In genomic region chr2:72919414-72920316, GRCh38 we compare ENCODE assay signal across 11 cellular contexts. TPM values are rescaled to one million over a fixed set of nuclear protein-coding genes. Genes with fewer than 3 reads are reported as not detected.
A peak's percentile ranks its signal among the peaks of the same experiment; 100 is the strongest.
DNase-seq lines count a peak whose midpoint lies in the region; ATAC-seq, FAIRE-seq and TF ChIP-seq lines count a peak whose summit lies in the region.
"Had no signal": no experiment of that assay in that cellular context is flagged by ENCODE, and none has a peak within 500 bp of the region (broad histone marks: within the 10 kb centered on the region; RNA-seq: fewer than 3 reads in every experiment).

No MANE protein-coding gene starts in this region.

- FAIRE-seq in urothelium cell line (lab: Jason Lieb, UNC), result no peak

- WGBS in spleen, 5 donors, result 7 to 11% (median 7%) methylated on average over 21 to 48 of the region's 48 CpGs

- DNase-seq in activated CD4-positive, alpha-beta T cell treated with anti-CD3 and anti-CD28 coated beads, Interleukin-2, amount 10 ng/mL, durations not matched to agents 7 days and 5 days, result no peak
- no peak for DNase-seq in activated CD4-positive, alpha-beta T cell treated with anti-CD3 and anti-CD28 coated beads for 36 hours
- DNase-seq in SK-N-MC (ENCODE audit: low read depth, low spot score) (no peak), spleen (no peak), urothelium cell line (ENCODE audit: low spot score) (no peak), CD14-positive monocyte (ENCODE audit: low spot score) (no peak), UCSD-AML1 (lab: John Stamatoyannopoulos, UW; ENCODE audit: unreplicated experiment) (no peak)
- DNase-seq: foreskin melanocyte had no signal

- H3K27ac ChIP-seq in SK-N-MC (no peak overlapping the region), spleen (no peak overlapping the region)
- H3K27ac ChIP-seq: skin epidermis had no signal

- no peak overlapping the region for H3K9ac ChIP-seq in SK-N-MC (ENCODE audit: insufficient read length)

- H3K4me3 ChIP-seq in SK-N-MC (peak overlapping the region; percentile 79), iPS-11a (ENCODE audit: low read depth, low read length) (peak overlapping the region; percentile 35), spleen (peak overlapping the region in 6 of 8 donors; percentile 22 to 65 (median 36))

- H3K36me3 ChIP-seq in SK-N-MC (ENCODE audit: insufficient read depth, low read length), result no peaks in the 10 kb centered on the region
- H3K36me3 ChIP-seq in spleen, result no peaks in the 10 kb centered on the region

- no peak overlapping the region for H3K27ac Mint-ChIP-seq in activated CD4-positive, alpha-beta T cell treated with anti-CD3 and anti-CD28 coated beads, Interleukin-2, amount 10 ng/mL, durations not matched to agents 7 days and 5 days
- no peak overlapping the region for H3K27ac Mint-ChIP-seq in activated CD4-positive, alpha-beta T cell treated with anti-CD3 and anti-CD28 coated beads for 36 hours
- H3K27ac Mint-ChIP-seq in CD14-positive monocyte, result peak overlapping the region in 1 of 7 donors; percentile 57

- H3K4me3 Mint-ChIP-seq in activated CD4-positive, alpha-beta T cell treated with anti-CD3 and anti-CD28 coated beads, Interleukin-2, amount 10 ng/mL, durations not matched to agents 7 days and 5 days, result peak overlapping the region; percentile 6
- H3K4me3 Mint-ChIP-seq in activated CD4-positive, alpha-beta T cell treated with anti-CD3 and anti-CD28 coated beads for 36 hours, result no peak overlapping the region
- peak overlapping the region in 1 of 2 donors; percentile 80 for H3K4me3 Mint-ChIP-seq in CD14-positive monocyte

- no peak for TF ChIP-seq POLR2A in spleen (IDR thresholded peaks at IDR 0.05)

- intact Hi-C loops in activated CD4-positive, alpha-beta T cell treated with anti-CD3 and anti-CD28 coated beads for 36 hours (cut with DNase I, micrococcal nuclease), result loop anchor here (5.0 kb wide), 2 partner anchors 57 to 772 kb away; partner anchors contain the start of gene CYP26B1 (in 2 of the 2)
- intact Hi-C loops in spleen (cut with DNase I; ENCODE audit: low total_unique reads) (no loop called here), CD14-positive monocyte (cut with micrococcal nuclease) (no loop called here)

- peaks cover 44 to 75% (median 71%) of the 10 kb centered on the region in 6 donors for H3K4me1 ChIP-seq in spleen

- H3K36me3 Mint-ChIP-seq in activated CD4-positive, alpha-beta T cell treated with anti-CD3 and anti-CD28 coated beads, Interleukin-2, amount 10 ng/mL, durations not matched to agents 7 days and 5 days (ENCODE audit: low read depth), result no peaks in the 10 kb centered on the region
- no peaks in the 10 kb centered on the region for H3K36me3 Mint-ChIP-seq in activated CD4-positive, alpha-beta T cell treated with anti-CD3 and anti-CD28 coated beads for 36 hours (ENCODE audit: low read depth)
- H3K36me3 Mint-ChIP-seq in CD14-positive monocyte, result peaks cover under 1 to 3% of the 10 kb centered on the region in 2 donors

- peaks cover 33 to 100% (median 100%) of the 10 kb centered on the region in 7 donors for H3K27me3 ChIP-seq in spleen (replicated peaks in 1 of 7)

- H3K9me3 ChIP-seq in SK-N-MC (ENCODE audit: low read depth, low read length), result no peaks in the 10 kb centered on the region
- H3K9me3 ChIP-seq in spleen, result no peaks in the 10 kb centered on the region

- TF ChIP-seq CTCF in spleen (IDR thresholded peaks at IDR 0.05 in 8 of 11, conservative IDR thresholded peaks at IDR 0.05 in 3 of 11), result no peak
- TF ChIP-seq CTCF in CD14-positive monocyte (IDR thresholded peaks at IDR 0.05), result no peak

- H3K4me1 Mint-ChIP-seq in activated CD4-positive, alpha-beta T cell treated with anti-CD3 and anti-CD28 coated beads, Interleukin-2, amount 10 ng/mL, durations not matched to agents 7 days and 5 days, result peaks cover 17% of the 10 kb centered on the region
- peaks cover 31% of the 10 kb centered on the region for H3K4me1 Mint-ChIP-seq in activated CD4-positive, alpha-beta T cell treated with anti-CD3 and anti-CD28 coated beads for 36 hours
- H3K4me1 Mint-ChIP-seq in CD14-positive monocyte, result peaks cover 25% of the 10 kb centered on the region

- no peak for ATAC-seq in activated CD4-positive, alpha-beta T cell treated with anti-CD3 and anti-CD28 coated beads for 36 hours

- POLR2A ChIA-PET in activated CD4-positive, alpha-beta T cell treated with anti-CD3 and anti-CD28 coated beads, Interleukin-2, amount 10 ng/mL, durations not matched to agents 7 days and 5 days (lab: Charles Lee), result no interaction called here
- POLR2A ChIA-PET in activated CD4-positive, alpha-beta T cell treated with anti-CD3 and anti-CD28 coated beads for 36 hours (lab: Charles Lee), result no interaction called here

- H3K9me3 Mint-ChIP-seq in activated CD4-positive, alpha-beta T cell treated with anti-CD3 and anti-CD28 coated beads, Interleukin-2, amount 10 ng/mL, durations not matched to agents 7 days and 5 days, result no peaks in the 10 kb centered on the region
- H3K9me3 Mint-ChIP-seq in activated CD4-positive, alpha-beta T cell treated with anti-CD3 and anti-CD28 coated beads for 36 hours (ENCODE audit: low read depth), result no peaks in the 10 kb centered on the region
- H3K9me3 Mint-ChIP-seq in CD14-positive monocyte, result peaks cover 0 to 29% (median 13%) of the 10 kb centered on the region in 7 donors

- CTCF ChIA-PET in activated CD4-positive, alpha-beta T cell treated with anti-CD3 and anti-CD28 coated beads, Interleukin-2, amount 10 ng/mL, durations not matched to agents 7 days and 5 days (lab: Charles Lee), result interaction anchor here (1.1 to 1.8 kb wide), 2 partner anchors 8 to 26 kb away, joined by 3 to 5 read pairs; no protein-coding TSS in a partner anchor
- CTCF ChIA-PET in activated CD4-positive, alpha-beta T cell treated with anti-CD3 and anti-CD28 coated beads for 36 hours (lab: Charles Lee), result interaction anchor here (3.3 kb wide), 1 partner anchor 26 kb away, joined by 27 read pairs; no protein-coding TSS in a partner anchor

- H3K27me3 Mint-ChIP-seq in activated CD4-positive, alpha-beta T cell treated with anti-CD3 and anti-CD28 coated beads, Interleukin-2, amount 10 ng/mL, durations not matched to agents 7 days and 5 days, result peaks cover 69% of the 10 kb centered on the region
- peaks cover 67% of the 10 kb centered on the region for H3K27me3 Mint-ChIP-seq in activated CD4-positive, alpha-beta T cell treated with anti-CD3 and anti-CD28 coated beads for 36 hours
- H3K27me3 Mint-ChIP-seq in CD14-positive monocyte (ENCODE audit: low read depth in 3 of 3), result peaks cover 82 to 96% (median 88%) of the 10 kb centered on the region in 3 donors

RNA-seq across cellular contexts. Expression of gene EMX1, which starts 2.3 kb away (rescaled TPM):
- total RNA-seq in activated CD4-positive, alpha-beta T cell treated with anti-CD3 and anti-CD28 coated beads, Interleukin-2, amount 10 ng/mL, durations not matched to agents 7 days and 5 days, result not detected
- not detected for total RNA-seq in activated CD4-positive, alpha-beta T cell treated with anti-CD3 and anti-CD28 coated beads for 36 hours
- not detected for total RNA-seq in spleen
- polyA plus RNA-seq in spleen (not detected), CD14-positive monocyte (not detected)
- total RNA-seq: urinary bladder had no signal
- polyA plus RNA-seq: urinary bladder had no signal

RNA-seq across cellular contexts. Expression of gene SPR, which starts 32.5 kb away (rescaled TPM):
- total RNA-seq in activated CD4-positive, alpha-beta T cell treated with anti-CD3 and anti-CD28 coated beads, Interleukin-2, amount 10 ng/mL, durations not matched to agents 7 days and 5 days, result under 1 TPM; 0.12 to 0.44 TPM
- 1 to 10 TPM; 7.3 to 9.8 TPM for total RNA-seq in activated CD4-positive, alpha-beta T cell treated with anti-CD3 and anti-CD28 coated beads for 36 hours
- 10 to 100 TPM in 3 of 7 donors, 1 to 10 TPM in 4; 8.4 to 22.6 (median 9.6) TPM for total RNA-seq in spleen
- 10 to 100 TPM in 2 of 3 donors, 1 to 10 TPM in 1; 3.9 to 12.1 (median 10.0) TPM for polyA plus RNA-seq in spleen
- 10 to 100 TPM in 1 of 2 donors, 1 to 10 TPM in 1; 7.6 to 12.5 TPM for polyA plus RNA-seq in CD14-positive monocyte

Comparison
In these comparisons a context has a peak if more than half of its experiments do, and no peak if none do; other contexts are left out.
1. RNA of gene SPR, which starts 32.5 kb away (total RNA-seq): 7.3 to 9.8 TPM in activated CD4-positive, alpha-beta T cell treated with anti-CD3 and anti-CD28 coated beads for 36 hours and 8.4 to 22.6 TPM in spleen; 0.12 to 0.44 TPM in activated CD4-positive, alpha-beta T cell treated with anti-CD3 and anti-CD28 coated beads, Interleukin-2, amount 10 ng/mL, durations not matched to agents 7 days and 5 days; every median in the first group is over 4 times any median in the second.
2. intact Hi-C loops: an anchor here in activated CD4-positive, alpha-beta T cell treated with anti-CD3 and anti-CD28 coated beads for 36 hours (5.0 kb wide); none called in spleen and CD14-positive monocyte.
3. Peak in every context shown above with its lines, with median percentiles within 50 percentile points of each other: H3K4me3 ChIP-seq.